8 cellular contexts compared by ENCODE assay signal in genomic region chr6:133977983-133978895, GRCh38. TPM values are rescaled to one million over a fixed set of nuclear protein-coding genes. Genes with fewer than 3 reads are reported as not detected.
A peak's percentile ranks its signal among the peaks of the same experiment; 100 is the strongest.
DNase-seq lines count a peak whose midpoint lies in the region; ATAC-seq and TF ChIP-seq lines count a peak whose summit lies in the region.

No MANE protein-coding gene starts in this region.

- H3K14ac ChIP-seq in mesenchymal stem cell (ENCODE audit: low read length in 2 of 2) = no peak overlapping the region

- H4K5ac ChIP-seq in mesendoderm (ENCODE audit: low read length) = no peak overlapping the region

- TF ChIP-seq CTCF in body of pancreas (IDR thresholded peaks at IDR 0.05) = no peak

- DNase-seq in GM04503 (ENCODE audit: low read depth) (peak; percentile 39), body of pancreas (peak in 3 of 4 donors; percentile 23 to 38 (median 27)), mesenchymal stem cell (peak; percentile 69), mesendoderm (no peak), midbrain (lab: John Stamatoyannopoulos, UW) (no peak)

- H3K9me3 ChIP-seq in body of pancreas (no peaks in the 10 kb centered on the region), mesenchymal stem cell (ENCODE audit: control insufficient read depth, low read length) (no peaks in the 10 kb centered on the region)

- peak; percentile 48 for ATAC-seq in HG03521 (IDR thresholded peaks at IDR 0.05; ENCODE audit: unreplicated experiment)
- ATAC-seq in body of pancreas = peak; percentile 94
- ATAC-seq in GM19467 (IDR thresholded peaks at IDR 0.05; ENCODE audit: unreplicated experiment) = no peak
- ATAC-seq in GM21360 (IDR thresholded peaks at IDR 0.05; ENCODE audit: unreplicated experiment) = no peak

- H3K36me3 ChIP-seq in body of pancreas (replicated peaks in 1 of 2; ENCODE audit: insufficient read depth in 1 of 2, low read depth in 2 of 2) (no peaks in the 10 kb centered on the region), mesenchymal stem cell (ENCODE audit: control insufficient read depth in 1 of 2, insufficient read depth in 2 of 2, low read depth in 1 of 2, low read length in 2 of 2) (peaks cover 0 to 24% of the 10 kb centered on the region in 2 experiments), mesendoderm (ENCODE audit: control insufficient read depth, insufficient read depth, low read length) (no peaks in the 10 kb centered on the region)

- H2BK15ac ChIP-seq in mesenchymal stem cell (ENCODE audit: low read depth, poor library complexity, severe bottlenecking) (no peak overlapping the region), mesendoderm (replicated peaks; ENCODE audit: low read depth) (no peak overlapping the region)

- H3K27me3 ChIP-seq in body of pancreas (no peaks in the 10 kb centered on the region), mesenchymal stem cell (ENCODE audit: control insufficient read depth in 1 of 2, insufficient read depth in 1 of 2, low read length in 2 of 2) (no peaks in the 10 kb centered on the region), mesendoderm (ENCODE audit: insufficient read depth, low read length, poor library complexity) (no peaks in the 10 kb centered on the region)

- H3K4me3 ChIP-seq in body of pancreas (no peak overlapping the region), mesenchymal stem cell (ENCODE audit: insufficient read depth in 1 of 2, low read depth in 1 of 2, low read length in 2 of 2) (no peak overlapping the region), mesendoderm (ENCODE audit: low read length) (no peak overlapping the region)

- no peak overlapping the region for H3K23ac ChIP-seq in mesenchymal stem cell (ENCODE audit: low read length in 2 of 2)
- no peak overlapping the region for H3K23ac ChIP-seq in mesendoderm (ENCODE audit: low read length)

- H2BK5ac ChIP-seq in mesenchymal stem cell (ENCODE audit: low read depth, low read length, poor library complexity, severe bottlenecking) (no peak overlapping the region), mesendoderm (ENCODE audit: low read length) (no peak overlapping the region)

- intact Hi-C loops in body of pancreas (cut with DNase I) = no loop called here

- WGBS in body of pancreas, 2 donors = 22 to 29% methylated on average over 2 of the region's 2 CpGs
- 44% methylated on average over 2 of the region's 2 CpGs for WGBS in mesenchymal stem cell
- WGBS in mesendoderm (ENCODE audit: extremely low coverage, insufficient coverage, low lambda C conversion rate) = no CpG with 5 or more reads among the region's 2 CpGs

- peaks cover 21% of the 10 kb centered on the region for H3K4me1 ChIP-seq in body of pancreas
- H3K4me1 ChIP-seq in mesenchymal stem cell (ENCODE audit: control insufficient read depth, insufficient read depth, low read depth, low read length) = peaks cover 2% of the 10 kb centered on the region
- no peaks in the 10 kb centered on the region for H3K4me1 ChIP-seq in mesendoderm (ENCODE audit: control insufficient read depth, low read depth, low read length)

- peaks cover 4% of the 10 kb centered on the region for H3K79me2 ChIP-seq in mesendoderm (ENCODE audit: control insufficient read depth, insufficient read depth, low read length)

- H3K56ac ChIP-seq in mesendoderm (ENCODE audit: low read length) = no peak overlapping the region

- H3K4me2 ChIP-seq in mesenchymal stem cell (ENCODE audit: low read length, poor library complexity, severe bottlenecking) (no peak overlapping the region), mesendoderm (ENCODE audit: low read length) (no peak overlapping the region)

- peaks cover 11% of the 10 kb centered on the region for H3K79me1 ChIP-seq in mesenchymal stem cell (replicated peaks; ENCODE audit: low read length, poor library complexity, severe bottlenecking)
- H3K79me1 ChIP-seq in mesendoderm (ENCODE audit: low read length) = peaks cover 6% of the 10 kb centered on the region

- H3K4ac ChIP-seq in mesenchymal stem cell (ENCODE audit: low read depth in 1 of 2, low read length in 2 of 2) = no peak overlapping the region
- H3K4ac ChIP-seq in mesendoderm (ENCODE audit: low read depth, low read length) = no peak overlapping the region

- TF ChIP-seq POLR2A in body of pancreas (IDR thresholded peaks at IDR 0.05) = no peak

- no peak overlapping the region for H2BK12ac ChIP-seq in mesenchymal stem cell (ENCODE audit: low read length in 2 of 2)

- H3K9ac ChIP-seq in mesenchymal stem cell (ENCODE audit: low read length) (no peak overlapping the region), mesendoderm (ENCODE audit: low read length) (no peak overlapping the region)

- H2AFZ ChIP-seq in mesenchymal stem cell (ENCODE audit: low read depth, low read length) = no peak overlapping the region

- H2BK120ac ChIP-seq in mesenchymal stem cell (ENCODE audit: low read depth, low read length) (no peak overlapping the region), mesendoderm (ENCODE audit: low read depth, low read length) (no peak overlapping the region)

- H4K8ac ChIP-seq in mesenchymal stem cell (ENCODE audit: low read length) = no peak overlapping the region
- H4K8ac ChIP-seq in mesendoderm (ENCODE audit: low read depth, low read length) = no peak overlapping the region

- peak overlapping the region in 2 of 4 donors; percentile 10 to 25 for H3K27ac ChIP-seq in body of pancreas
- H3K27ac ChIP-seq in mesenchymal stem cell (ENCODE audit: low read length, poor library complexity, severe bottlenecking) = no peak overlapping the region
- H3K27ac ChIP-seq in mesendoderm (ENCODE audit: low read depth, low read length) = no peak overlapping the region

- H3K18ac ChIP-seq in mesenchymal stem cell (ENCODE audit: low read depth in 1 of 2, low read length in 2 of 2) (no peak overlapping the region), mesendoderm (ENCODE audit: low read length) (no peak overlapping the region)

- no peak overlapping the region for H2AK5ac ChIP-seq in mesenchymal stem cell (ENCODE audit: low read length, severe bottlenecking)
- H2AK5ac ChIP-seq in mesendoderm (ENCODE audit: low read length) = no peak overlapping the region

- H4K91ac ChIP-seq in mesenchymal stem cell (ENCODE audit: low read length) = no peak overlapping the region

RNA-seq across cellular contexts. Expression of gene TBPL1, which starts 25.2 kb away (rescaled TPM):
- total RNA-seq in body of pancreas = 10 to 100 TPM in 1 of 2 donors, under 1 TPM in 1; 0.99 to 10.9 TPM
- 38.8 TPM for polyA plus RNA-seq in mesenchymal stem cell (2013, experiment 1 of 2)
- polyA plus RNA-seq in mesenchymal stem cell (2013, experiment 2 of 2) = 40.4 TPM
- 92.5 TPM for polyA plus RNA-seq in mesendoderm (2013, experiment 1 of 2)
- polyA plus RNA-seq in mesendoderm (2013, experiment 2 of 2) = 90.4 TPM

Comparison
In these comparisons a context has a peak if more than half of its experiments do, and no peak if none do; other contexts are left out.
1. DNase-seq: peak in GM04503 (single experiment), body of pancreas (3 of 4) and mesenchymal stem cell (single experiment); none in mesendoderm (single experiment) and midbrain (single experiment).
2. ATAC-seq: peak in HG03521 (single experiment) and body of pancreas (single experiment); none in GM19467 (single experiment) and GM21360 (single experiment).